ENCODE assay signal across 19 cellular contexts in the genomic region with DNA sequence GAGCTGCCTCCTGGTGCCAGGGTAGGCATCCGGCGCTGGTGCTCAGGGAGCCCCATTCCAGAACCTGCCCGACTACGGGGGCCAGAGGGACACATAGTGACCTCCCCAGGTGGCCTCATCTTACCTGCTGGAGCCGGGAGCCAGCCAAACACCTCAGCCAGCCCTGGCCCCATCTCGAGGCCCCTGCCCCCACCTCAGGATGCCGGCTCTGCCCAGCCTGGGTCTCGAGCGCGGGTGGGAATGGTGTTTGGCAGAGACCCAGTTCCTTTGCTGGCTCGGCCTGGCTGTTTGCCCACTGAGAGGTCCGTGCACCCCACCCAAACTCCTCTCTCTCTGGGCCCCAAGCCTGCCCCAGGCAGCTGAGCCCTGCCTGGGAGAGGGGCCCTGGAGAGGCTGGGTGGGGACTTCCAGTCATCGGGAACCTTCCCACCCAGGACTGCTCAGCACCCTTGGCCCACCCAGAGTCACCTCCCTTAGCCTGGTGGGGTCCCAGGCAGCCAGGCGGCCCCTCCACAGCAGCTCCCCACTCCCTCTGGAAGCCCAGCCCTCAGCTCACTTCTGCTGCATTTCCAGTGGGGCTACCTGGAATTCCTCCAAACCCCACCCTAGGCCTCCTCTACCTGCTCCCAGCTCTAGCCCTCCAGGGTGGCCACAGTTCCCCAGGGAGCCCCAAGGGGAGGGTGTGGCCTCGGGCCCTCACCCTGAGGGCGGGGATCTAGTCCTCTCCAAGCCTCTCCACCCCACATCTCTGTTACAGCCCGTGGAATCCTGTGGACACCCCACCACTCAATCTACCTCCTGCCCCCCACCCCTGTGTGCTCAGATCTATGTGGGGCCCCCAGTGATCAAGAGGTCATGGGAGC. TPM values are rescaled to one million over a fixed set of nuclear protein-coding genes. Genes with fewer than 3 reads are reported as not detected.
DNase-seq lines count a peak whose midpoint lies in the region; ATAC-seq and TF ChIP-seq lines count a peak whose summit lies in the region.
"Had no signal": no experiment of that assay in that cellular context is flagged by ENCODE, and none has a peak within 500 bp of the region (broad histone marks: within the 10 kb centered on the region; RNA-seq: fewer than 3 reads in every experiment).

No MANE protein-coding gene starts in this region.

- H2AFZ ChIP-seq in hepatocyte = no peak overlapping the region

- ATAC-seq in Right ventricle myocardium inferior (no peak), Panc1 (0 out of 2 replicates have a peak, but pooled peaks have one; percentile 24), sciatic nerve (peak; percentile 21)
- ATAC-seq: activated CD8-positive, alpha-beta T cell treated with anti-CD3 and anti-CD28 coated beads for 36 hours; CD8-positive, alpha-beta T cell; SK-N-SH treated with all-trans-retinoic acid at 6 μM for 48 hours had no signal

- no peaks in the 10 kb centered on the region for H3K9me2 ChIP-seq in hepatocyte (replicated peaks; ENCODE audit: insufficient read depth)

- no peak for TF ChIP-seq CTCF in right atrium auricular region (IDR thresholded peaks at IDR 0.05)
- TF ChIP-seq CTCF in Panc1 (IDR thresholded peaks at IDR 0.05) = no peak
- TF ChIP-seq CTCF in hepatocyte (IDR thresholded peaks at IDR 0.05; ENCODE audit: poor library complexity) = no peak
- TF ChIP-seq CTCF in transverse colon (IDR thresholded peaks at IDR 0.05) = no peak

- POLR2A ChIA-PET in Panc1 (lab: Charles Lee) = no interaction called here

- WGBS in hepatocyte (ENCODE audit: low lambda C conversion rate, missing lambda C conversion rate) = 57% methylated on average over 13 of the region's 17 CpGs
- WGBS in transverse colon (ENCODE audit: low coverage in 1 of 2), 2 donors = 18 to 38% methylated on average over 2 to 12 of the region's 17 CpGs

- no peaks in the 10 kb centered on the region for H3K27me3 ChIP-seq in right atrium auricular region
- H3K27me3 ChIP-seq in Panc1 (ENCODE audit: control insufficient read depth, insufficient read depth, low read length) = no peaks in the 10 kb centered on the region
- H3K27me3 ChIP-seq in hepatocyte = no peaks in the 10 kb centered on the region
- H3K27me3 ChIP-seq in transverse colon = no peaks in the 10 kb centered on the region
- H3K27me3 ChIP-seq: testis had no signal

- no peaks in the 10 kb centered on the region for H3K79me2 ChIP-seq in hepatocyte

- H3K9me3 ChIP-seq in right atrium auricular region (no peaks in the 10 kb centered on the region), Panc1 (ENCODE audit: control insufficient read depth, insufficient read depth, low read depth, low read length) (no peaks in the 10 kb centered on the region), hepatocyte (ENCODE audit: low read depth) (no peaks in the 10 kb centered on the region), transverse colon (no peaks in the 10 kb centered on the region)
- H3K9me3 ChIP-seq: testis had no signal

- CTCF ChIA-PET in Panc1 (lab: Charles Lee) = no interaction called here

- DNase-seq in Right ventricle myocardium inferior (ENCODE audit: missing footprints) = peak; percentile 47
- no peak for DNase-seq in right atrium auricular region (ENCODE audit: low spot score)
- no peak for DNase-seq in Panc1 (ENCODE audit: low read depth, low spot score)
- no peak for DNase-seq in hepatocyte (ENCODE audit: low spot score)
- no peak for DNase-seq in sciatic nerve (ENCODE audit: low spot score)
- no peak for DNase-seq in transverse colon
- no peak for DNase-seq in stimulated activated CD4-positive, alpha-beta T cell treated with anti-CD3 and anti-CD28 coated beads, Interleukin-15, amount 100 ng/mL, for 24 hours
- DNase-seq in mucosa of gallbladder (ENCODE audit: low spot score) = no peak
- DNase-seq: 8988T; activated CD8-positive, alpha-beta T cell treated with anti-CD3 and anti-CD28 coated beads for 36 hours; CD8-positive, alpha-beta T cell; NCI-H1436 treated with DMSO at 0.1 percent for 48 hours; NCI-H2107; OCI-M1; stimulated activated naive CD4-positive, alpha-beta T cell; T-helper 2 cell had no signal

- peak overlapping the region; percentile 62 for H3K4me2 ChIP-seq in hepatocyte

- H3K4me1 ChIP-seq in right atrium auricular region = peaks cover 0 to 29% of the 10 kb centered on the region in 2 donors
- H3K4me1 ChIP-seq in Panc1 (ENCODE audit: control insufficient read depth, insufficient read depth, low read length) = peaks cover 24% of the 10 kb centered on the region
- H3K4me1 ChIP-seq in hepatocyte (ENCODE audit: insufficient read depth) = peaks cover 47% of the 10 kb centered on the region
- peaks cover 0 to 22% (median 14%) of the 10 kb centered on the region in 4 donors for H3K4me1 ChIP-seq in transverse colon

- no TSS peak for BruUV-seq in Panc1 (replicated peaks; lab: Mats Ljungman, UMichigan)

- intact Hi-C loops in Right ventricle myocardium inferior (cut with DNase I) = no loop called here
- intact Hi-C loops in Panc1 (cut with micrococcal nuclease; ENCODE audit: unreplicated experiment) = no loop called here
- intact Hi-C loops in sciatic nerve (cut with DNase I) = no loop called here
- intact Hi-C loops in transverse colon (cut with DNase I; ENCODE audit: low total_unique reads) = no loop called here

- no peak overlapping the region for H3K4me3 ChIP-seq in right atrium auricular region
- no peak overlapping the region for H3K4me3 ChIP-seq in Panc1 (ENCODE audit: low read depth in 2 of 2, low read length in 2 of 2)
- H3K4me3 ChIP-seq in hepatocyte = no peak overlapping the region
- no peak overlapping the region for H3K4me3 ChIP-seq in transverse colon
- H3K4me3 ChIP-seq: lung, testis had no signal

- H3K36me3 ChIP-seq in right atrium auricular region (no peaks in the 10 kb centered on the region), Panc1 (ENCODE audit: control insufficient read depth, insufficient read depth, low read length) (no peaks in the 10 kb centered on the region), hepatocyte (replicated peaks; ENCODE audit: insufficient read depth, low read depth) (no peaks in the 10 kb centered on the region), transverse colon (no peaks in the 10 kb centered on the region)

- H3K27ac ChIP-seq in right atrium auricular region (peak overlapping the region in 1 of 2 donors; percentile 51), Panc1 (ENCODE audit: low read length) (no peak overlapping the region), hepatocyte (peak overlapping the region; percentile 51), transverse colon (no peak overlapping the region)
- H3K27ac ChIP-seq: testis had no signal

- TF ChIP-seq POLR2A in transverse colon (IDR thresholded peaks at IDR 0.05) = no peak

- H4K20me1 ChIP-seq in hepatocyte (ENCODE audit: insufficient read depth, poor library complexity, severe bottlenecking) = no peaks in the 10 kb centered on the region

- in situ Hi-C loops in Panc1 (cut with HindIII; ENCODE audit: low pct_unique_long_range_greater_than_20kb, low sequenced_read_pairs) = no loop called here
- in situ Hi-C loops in transverse colon (cut with MboI; ENCODE audit: low pct_ligation_motif_present in 1 of 4, low pct_unique_long_range_greater_than_20kb in 1 of 4, low sequenced_read_pairs in 3 of 4) = no loop called here

- no peak for TF ChIP-seq EP300 in transverse colon (IDR thresholded peaks at IDR 0.05; ENCODE audit: low read depth)

RNA-seq across cellular contexts. Expression of a gene that starts 42.4 kb away (rescaled TPM):
- total RNA-seq in Right ventricle myocardium inferior (119 TPM), right atrium auricular region (10 to 100 TPM; 58.6 to 76.9 TPM), Panc1 (2021; ENCODE audit: unreplicated experiment) (38.0 TPM), hepatocyte (33.6 and 36.4 TPM in 2 replicates), sciatic nerve (35.2 TPM), transverse colon (10 to 100 TPM; 42.6 to 91.9 (median 62.9) TPM), mucosa of gallbladder (35.0 TPM)
- polyA plus RNA-seq in Panc1 (2012; ENCODE audit: insufficient read length) = 36.0 TPM
- 35.2 and 42.5 TPM in 2 replicates for polyA plus RNA-seq in hepatocyte
